9 cellular contexts compared by ENCODE assay signal in the genomic region with DNA sequence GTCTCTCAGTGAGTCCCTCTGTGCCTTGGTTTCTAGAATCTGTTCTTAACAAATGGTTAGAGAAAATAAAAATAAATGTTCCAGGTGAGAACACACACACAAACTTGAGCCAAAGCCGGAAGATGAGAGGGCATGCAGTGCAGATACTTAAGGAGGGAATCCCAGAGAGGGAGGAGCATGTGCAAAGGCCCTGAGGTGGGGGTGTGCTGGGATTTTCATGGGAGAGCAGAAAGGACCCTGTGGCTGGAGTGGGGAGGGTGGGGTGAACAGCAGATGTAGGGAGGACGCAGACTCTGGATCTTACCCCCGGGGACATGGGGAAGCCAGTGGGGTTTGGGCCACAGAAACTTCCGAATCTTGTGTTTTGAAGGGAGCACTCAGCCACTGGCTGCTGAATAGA. TPM values are rescaled to one million over a fixed set of nuclear protein-coding genes. Genes with fewer than 3 reads are reported as not detected.
"Had no signal": no experiment of that assay in that cellular context is flagged by ENCODE, and none has a peak within 500 bp of the region (broad histone marks: within the 10 kb centered on the region; RNA-seq: fewer than 3 reads in every experiment).

No MANE protein-coding gene starts in this region.

- H3K27ac ChIP-seq: HL-60 had no signal

- FAIRE-seq: K562 had no signal

- H3K4me3 ChIP-seq: GM23338, HAP-1, K562 had no signal

- H3K4me1 ChIP-seq: HAP-1 had no signal

- H3K4me1 Mint-ChIP-seq: GM23338 had no signal

- DNase-seq: H7, IMR-90, Kasumi-1, KG1 had no signal

- H3K9me3 Mint-ChIP-seq: GM23338 had no signal

- H3K27ac Mint-ChIP-seq: GM23338 had no signal

- H3K9me3 ChIP-seq: HAP-1 had no signal

- H3K4me3 Mint-ChIP-seq: GM23338 had no signal

- ATAC-seq: GM23338, HCT116, K562 had no signal

RNA-seq across cellular contexts. Expression of a gene that starts 17.5 kb away (rescaled TPM):
- total RNA-seq: K562 had no signal
